24 cellular contexts compared by ENCODE assay signal in genomic region chr18:48105317-48105716, GRCh38.
DNase-seq lines count a peak whose midpoint lies in the region; FAIRE-seq and TF ChIP-seq lines count a peak whose summit lies in the region.
"Had no signal": no experiment of that assay in that cellular context is flagged by ENCODE, and none has a peak within 500 bp of the region (broad histone marks: within the 10 kb centered on the region; RNA-seq: fewer than 3 reads in every experiment).

No MANE protein-coding gene starts in this region.

- no peak overlapping the region for H4K8ac ChIP-seq in H1 (ENCODE audit: extremely low read depth, insufficient read depth, low read length)

- H3K4me2 ChIP-seq in H1 (ENCODE audit: insufficient read depth in 1 of 2, low read depth in 2 of 2, low read length in 2 of 2) (no peak overlapping the region), neural progenitor cell (no peak overlapping the region)

- peaks cover 2 to 16% (median 8%) of the 10 kb centered on the region in 4 experiments for H3K4me1 ChIP-seq in H1 (replicated peaks in 1 of 4; ENCODE audit: control insufficient read depth in 3 of 4, insufficient read depth in 4 of 4, low read length in 3 of 4)
- peaks cover 25% of the 10 kb centered on the region for H3K4me1 ChIP-seq in neural progenitor cell
- H3K4me1 ChIP-seq: SJSA1 had no signal

- no peak overlapping the region for H2BK120ac ChIP-seq in H1 (replicated peaks; ENCODE audit: low read depth, low read length)

- H3K79me1 ChIP-seq in H1 (ENCODE audit: low read depth, low read length): no peaks in the 10 kb centered on the region

- no peak for TF ChIP-seq EP300 in H1 (IDR thresholded peaks at IDR 0.05; ENCODE audit: borderline replicate concordance in 1 of 2, low read depth in 2 of 2, low read length in 2 of 2)

- H3K27me3 Mint-ChIP-seq in neural progenitor cell (ENCODE audit: insufficient read depth, low read depth): peaks cover 5% of the 10 kb centered on the region
- H3K27me3 Mint-ChIP-seq in activated T-helper 1 cell treated with anti-CD3 and anti-CD28 coated beads, Interleukin-12 subunit alpha, Interleukin-12 subunit beta, Interleukin-2, Interleukin-4 antibody, amounts not matched to agents 30 ng/mL and 10 ng/mL and 1 ng/mL, durations not matched to agents 14 hours and 24 hours and 36 hours (ENCODE audit: insufficient read depth): peaks cover 42% of the 10 kb centered on the region

- intact Hi-C loops in activated T-helper 1 cell treated with anti-CD3 and anti-CD28 coated beads, Interleukin-12 subunit alpha, Interleukin-12 subunit beta, Interleukin-2, Interleukin-4 antibody, amounts not matched to agents 30 ng/mL and 10 ng/mL and 1 ng/mL, durations not matched to agents 14 hours and 24 hours and 36 hours (cut with micrococcal nuclease): no loop called here

- H2BK15ac ChIP-seq in H1 (ENCODE audit: low read length): no peak overlapping the region

- CTCF ChIA-PET in H1 (lab: Charles Lee; ENCODE audit: partially characterized antibody): interaction anchor here (0.7 to 2.5 kb wide), 18 partner anchors 11 to 342 kb away, joined by 3 to 18 read pairs (median 4); no protein-coding TSS in a partner anchor

- no peak overlapping the region for H2BK20ac ChIP-seq in H1 (ENCODE audit: low read length)

- no peak overlapping the region for H2BK5ac ChIP-seq in H1 (ENCODE audit: low read depth, low read length)

- H3K9me3 Mint-ChIP-seq in neural progenitor cell: no peaks in the 10 kb centered on the region
- H3K9me3 Mint-ChIP-seq in activated T-helper 1 cell treated with anti-CD3 and anti-CD28 coated beads, Interleukin-12 subunit alpha, Interleukin-12 subunit beta, Interleukin-2, Interleukin-4 antibody, amounts not matched to agents 30 ng/mL and 10 ng/mL and 1 ng/mL, durations not matched to agents 14 hours and 24 hours and 36 hours: no peaks in the 10 kb centered on the region
- H3K9me3 Mint-ChIP-seq: activated CD4-positive, alpha-beta T cell treated with anti-CD3 and anti-CD28 coated beads, Interleukin-2, amount 10 ng/mL, durations not matched to agents 7 days and 5 days; activated naive CD4-positive, alpha-beta T cell treated with anti-CD3 and anti-CD28 coated beads, Interleukin-2, amount 50 U/mL, for 24 hours; CD8-positive, alpha-beta T cell had no signal

- no peak overlapping the region for H3K18ac ChIP-seq in H1 (ENCODE audit: extremely low read depth, low read length)

- no peaks in the 10 kb centered on the region for H3K36me3 Mint-ChIP-seq in neural progenitor cell
- no peaks in the 10 kb centered on the region for H3K36me3 Mint-ChIP-seq in activated T-helper 1 cell treated with anti-CD3 and anti-CD28 coated beads, Interleukin-12 subunit alpha, Interleukin-12 subunit beta, Interleukin-2, Interleukin-4 antibody, amounts not matched to agents 30 ng/mL and 10 ng/mL and 1 ng/mL, durations not matched to agents 14 hours and 24 hours and 36 hours (ENCODE audit: low read depth)
- H3K36me3 Mint-ChIP-seq: activated naive CD4-positive, alpha-beta T cell treated with anti-CD3 and anti-CD28 coated beads, Interleukin-2, amount 50 U/mL, for 24 hours; CD8-positive, alpha-beta T cell had no signal

- H3K9me3 ChIP-seq in H1 (ENCODE audit: insufficient read depth in 2 of 2, low read depth in 1 of 2, low read length in 1 of 2): no peaks in the 10 kb centered on the region
- no peaks in the 10 kb centered on the region for H3K9me3 ChIP-seq in neural progenitor cell (ENCODE audit: low read depth)
- H3K9me3 ChIP-seq: SJSA1, upper lobe of left lung had no signal

- H3F3A ChIP-seq in neural progenitor cell (ENCODE audit: low read depth): no peaks in the 10 kb centered on the region

- peaks cover 23% of the 10 kb centered on the region for H3K4me1 Mint-ChIP-seq in neural progenitor cell
- H3K4me1 Mint-ChIP-seq in activated T-helper 1 cell treated with anti-CD3 and anti-CD28 coated beads, Interleukin-12 subunit alpha, Interleukin-12 subunit beta, Interleukin-2, Interleukin-4 antibody, amounts not matched to agents 30 ng/mL and 10 ng/mL and 1 ng/mL, durations not matched to agents 14 hours and 24 hours and 36 hours (ENCODE audit: low read depth): no peaks in the 10 kb centered on the region
- H3K4me1 Mint-ChIP-seq: activated naive CD4-positive, alpha-beta T cell treated with anti-CD3 and anti-CD28 coated beads, Interleukin-2, amount 50 U/mL, for 24 hours had no signal

- H3K4me3 Mint-ChIP-seq in neural progenitor cell: no peak overlapping the region
- H3K4me3 Mint-ChIP-seq in activated T-helper 1 cell treated with anti-CD3 and anti-CD28 coated beads, Interleukin-12 subunit alpha, Interleukin-12 subunit beta, Interleukin-2, Interleukin-4 antibody, amounts not matched to agents 30 ng/mL and 10 ng/mL and 1 ng/mL, durations not matched to agents 14 hours and 24 hours and 36 hours: no peak overlapping the region
- H3K4me3 Mint-ChIP-seq: activated CD4-positive, alpha-beta T cell treated with anti-CD3 and anti-CD28 coated beads, Interleukin-2, amount 10 ng/mL, durations not matched to agents 7 days and 5 days; activated naive CD4-positive, alpha-beta T cell treated with anti-CD3 and anti-CD28 coated beads, Interleukin-2, amount 50 U/mL, for 24 hours; CD8-positive, alpha-beta T cell had no signal

- H3K79me2 ChIP-seq in H1 (ENCODE audit: control insufficient read depth in 1 of 2, insufficient read depth in 2 of 2, low read length in 2 of 2) (no peaks in the 10 kb centered on the region), neural progenitor cell (ENCODE audit: low read depth) (no peaks in the 10 kb centered on the region)

- no peak overlapping the region for H3K14ac ChIP-seq in H1 (ENCODE audit: insufficient read length)

- POLR2A ChIA-PET in H1 (lab: Charles Lee; ENCODE audit: partially characterized antibody): no interaction called here

- no peak for FAIRE-seq in H1 (lab: Jason Lieb, UNC)
- FAIRE-seq: endometrium, G401.6, small intestine had no signal

- no peak overlapping the region for H2BK12ac ChIP-seq in H1 (ENCODE audit: low read depth, low read length)

- H3K27ac ChIP-seq in H1 (ENCODE audit: low read depth, low read length) (no peak overlapping the region), neural progenitor cell (no peak overlapping the region)
- H3K27ac ChIP-seq: SJSA1, upper lobe of left lung had no signal

- H3K4ac ChIP-seq in H1 (replicated peaks; ENCODE audit: insufficient read length, low read depth, low read length): no peak overlapping the region

- H3K23me2 ChIP-seq in H1 (ENCODE audit: low read depth, low read length): peaks cover 5% of the 10 kb centered on the region; the same call in 1 of the 2 replicates

- H3K36me3 ChIP-seq in H1 (ENCODE audit: control insufficient read depth in 2 of 4, insufficient read depth in 4 of 4, low read length in 3 of 4) (no peaks in the 10 kb centered on the region), neural progenitor cell (no peaks in the 10 kb centered on the region)
- H3K36me3 ChIP-seq: SJSA1, upper lobe of left lung had no signal

- H4K5ac ChIP-seq in H1 (ENCODE audit: insufficient read length, low read depth, low read length): no peak overlapping the region

- no peak overlapping the region for H2AK5ac ChIP-seq in H1 (ENCODE audit: low read depth, low read length)

- TF ChIP-seq POLR2A in NB4 (IDR thresholded peaks at IDR 0.05; ENCODE audit: extremely low read depth, insufficient read length) (no peak), H1 (IDR thresholded peaks at IDR 0.05; ENCODE audit: control extremely low read depth in 1 of 2, low read depth in 2 of 2, low read length in 2 of 2) (no peak)

- H3K9ac ChIP-seq in H1 (replicated peaks in 1 of 4; ENCODE audit: extremely low read depth in 1 of 4, low read depth in 3 of 4, low read length in 3 of 4) (no peak overlapping the region), neural progenitor cell (no peak overlapping the region)

- TF ChIP-seq CTCF in NB4 (IDR thresholded peaks at IDR 0.05; ENCODE audit: low read depth, low read length) (peak; percentile 7), H1 (IDR thresholded peaks at IDR 0.05; ENCODE audit: control extremely low read depth in 1 of 3, insufficient read depth in 1 of 3, low read depth in 1 of 3, low read length in 3 of 3) (peak; percentile 7 to 75 (median 35)), neural progenitor cell (IDR thresholded peaks at IDR 0.05) (peak; percentile 16)

- H3K27me3 ChIP-seq in H1 (replicated peaks in 1 of 4; ENCODE audit: control insufficient read depth in 3 of 4, extremely low read depth in 1 of 4, insufficient read depth in 3 of 4, low read length in 3 of 4) (peaks cover 0 to 2% (median 0%) of the 10 kb centered on the region in 4 experiments; a peak in 3 of 7 replicates), neural progenitor cell (no peaks in the 10 kb centered on the region)
- H3K27me3 ChIP-seq: upper lobe of left lung had no signal

- H4K91ac ChIP-seq in H1 (replicated peaks; ENCODE audit: insufficient read length, low read length): no peak overlapping the region

- H4K20me1 ChIP-seq in H1 (replicated peaks in 1 of 2; ENCODE audit: control insufficient read depth in 1 of 2, insufficient read depth in 2 of 2, low read length in 2 of 2): no peaks in the 10 kb centered on the region
- H4K20me1 ChIP-seq in neural progenitor cell (ENCODE audit: low read depth): no peaks in the 10 kb centered on the region

- 82% methylated on average over 1 of the region's 1 CpG; no CpG with 5 or more reads in 1 of the 2 experiments for WGBS in H1 (ENCODE audit: extremely low coverage in 1 of 2, insufficient coverage in 1 of 2, insufficient read length in 1 of 2, insufficient replicate concordance in 2 of 2, low coverage in 1 of 2, low lambda C conversion rate in 2 of 2, missing lambda C conversion rate in 1 of 2), 2 experiments

- no peak overlapping the region for H3K23ac ChIP-seq in H1 (ENCODE audit: insufficient read length)

- TF ChIP-seq RAD21 in H1 (IDR thresholded peaks at IDR 0.05 in 1 of 2, conservative IDR thresholded peaks at IDR 0.05 in 1 of 2; ENCODE audit: low read depth in 2 of 2, low read length in 2 of 2): peak; percentile 48 to 58

- H3K4me3 ChIP-seq in NB4 (ENCODE audit: low read depth, low read length): no peak overlapping the region
- H3K4me3 ChIP-seq in H1 (ENCODE audit: extremely low read depth in 1 of 4, insufficient read depth in 2 of 4, low read depth in 3 of 4, low read length in 4 of 4): no peak overlapping the region
- no peak overlapping the region for H3K4me3 ChIP-seq in neural progenitor cell
- H3K4me3 ChIP-seq: SJSA1, upper lobe of left lung had no signal

- H2AFZ ChIP-seq in H1 (ENCODE audit: low read length) (no peak overlapping the region), neural progenitor cell (replicated peaks) (no peak overlapping the region)

- no peak overlapping the region for H3K56ac ChIP-seq in H1 (replicated peaks; ENCODE audit: insufficient read length, low read depth, low read length)

- DNase-seq in NCI-H524 (lab: John Stamatoyannopoulos, UW) (peak; percentile 23 to 64), NCI-H524 treated with DMSO at 0.1 percent for 48 hours (lab: John Stamatoyannopoulos, UW) (no peak), NB4 (ENCODE audit: low read depth) (no peak), H1 (ENCODE audit: low read depth in 1 of 2, low spot score in 2 of 2) (no peak), neural progenitor cell (ENCODE audit: low spot score) (no peak), NCI-H774 (lab: John Stamatoyannopoulos, UW) (no peak), NCI-H2081 treated with DMSO at 0.1 percent for 48 hours (lab: John Stamatoyannopoulos, UW) (no peak)
- DNase-seq in activated T-helper 1 cell treated with anti-CD3 and anti-CD28 coated beads, Interleukin-12 subunit alpha, Interleukin-12 subunit beta, Interleukin-2, Interleukin-4 antibody, amounts not matched to agents 30 ng/mL and 10 ng/mL and 1 ng/mL, durations not matched to agents 14 hours and 24 hours and 36 hours (ENCODE audit: low spot score): no peak
- DNase-seq: activated CD4-positive, alpha-beta T cell treated with anti-CD3 and anti-CD28 coated beads, Interleukin-2, amount 10 ng/mL, durations not matched to agents 7 days and 5 days; CD8-positive, alpha-beta T cell; DMS153; kidney glomerular epithelial cell; NCI-H1105; NCI-H2029 treated with DMSO at 0.1 percent for 48 hours; NCI-H446; NK-92 treated with Interleukin-12 subunit alpha and Interleukin-12 subunit beta, amount 100 ng/mL, for 24 hours; stimulated activated CD4-positive, alpha-beta T cell treated with anti-CD3 and anti-CD28 coated beads, Interleukin-1b, Interleukin-23, amount 100 ng/mL, for 48 hours; T-helper 17 cell; upper lobe of left lung had no signal

- H3K27ac Mint-ChIP-seq in neural progenitor cell: no peak overlapping the region
- H3K27ac Mint-ChIP-seq in activated T-helper 1 cell treated with anti-CD3 and anti-CD28 coated beads, Interleukin-12 subunit alpha, Interleukin-12 subunit beta, Interleukin-2, Interleukin-4 antibody, amounts not matched to agents 30 ng/mL and 10 ng/mL and 1 ng/mL, durations not matched to agents 14 hours and 24 hours and 36 hours: no peak overlapping the region
- H3K27ac Mint-ChIP-seq: activated CD4-positive, alpha-beta T cell treated with anti-CD3 and anti-CD28 coated beads, Interleukin-2, amount 10 ng/mL, durations not matched to agents 7 days and 5 days; activated naive CD4-positive, alpha-beta T cell treated with anti-CD3 and anti-CD28 coated beads, Interleukin-2, amount 50 U/mL, for 24 hours; CD8-positive, alpha-beta T cell; T-helper 17 cell had no signal

Comparison
In these comparisons a context has a peak if more than half of its experiments do, and no peak if none do; other contexts are left out.
1. DNase-seq: peak in NCI-H524 (2 of 2); none in NCI-H524 treated with DMSO at 0.1 percent for 48 hours (single experiment), NB4 (single experiment), H1 (0 of 2), neural progenitor cell (single experiment), activated T-helper 1 cell treated with anti-CD3 and anti-CD28 coated beads, Interleukin-12 subunit alpha, Interleukin-12 subunit beta, Interleukin-2, Interleukin-4 antibody, amounts not matched to agents 30 ng/mL and 10 ng/mL and 1 ng/mL, durations not matched to agents 14 hours and 24 hours and 36 hours (single experiment), NCI-H774 (single experiment) and NCI-H2081 treated with DMSO at 0.1 percent for 48 hours (single experiment).
2. Peak in every context shown above with its lines, with median percentiles within 50 percentile points of each other: CTCF ChIP-seq.